In genomic region chrX:85703233-85703632, GRCh38 we compare ENCODE assay signal across 2 cellular contexts.
DNase-seq lines count a peak whose midpoint lies in the region; FAIRE-seq and TF ChIP-seq lines count a peak whose summit lies in the region.
"Not testable (repeated sequence)": the region's sequence is repeated elsewhere in the genome, so short reads cannot be mapped to it uniquely, and the experiment has no call there.

No MANE protein-coding gene starts in this region.

- not testable (repeated sequence) for H4K20me1 ChIP-seq in endothelial cell of umbilical vein (replicated peaks; ENCODE audit: control insufficient read depth, extremely low read depth, insufficient read depth, low read length)

- H3K79me2 ChIP-seq in endothelial cell of umbilical vein (ENCODE audit: control insufficient read depth, insufficient read depth, low read length) = not testable (repeated sequence)

- not testable (repeated sequence) for H2AFZ ChIP-seq in endothelial cell of umbilical vein (ENCODE audit: low read depth, low read length)

- POLR2A ChIA-PET in HEK293 (lab: Yijun Ruan, JAX); endothelial cell of umbilical vein (lab: Charles Lee): not testable (repeated sequence)

- H3K4me2 ChIP-seq in endothelial cell of umbilical vein (ENCODE audit: insufficient read depth, low read length) = not testable (repeated sequence)

- not testable (repeated sequence) for H3K9me1 ChIP-seq in endothelial cell of umbilical vein (replicated peaks; ENCODE audit: control insufficient read depth, extremely low read depth, insufficient read depth, low read length)

- not testable (repeated sequence) for H3K4me3 ChIP-seq in HEK293 (ENCODE audit: low read depth, low read length); endothelial cell of umbilical vein (replicated peaks in 1 of 3; ENCODE audit: insufficient read depth in 1 of 3, low read depth in 1 of 3, low read length in 3 of 3)

- not testable (repeated sequence) for H3K27me3 ChIP-seq in endothelial cell of umbilical vein (ENCODE audit: control insufficient read depth in 2 of 2, insufficient read depth in 2 of 2, low read length in 2 of 2)

- H3K9ac ChIP-seq in endothelial cell of umbilical vein (replicated peaks; ENCODE audit: extremely low read depth, insufficient read depth, low read length) = not testable (repeated sequence)

- intact Hi-C loops in endothelial cell of umbilical vein (cut with micrococcal nuclease) = not testable (repeated sequence)

- FAIRE-seq in endothelial cell of umbilical vein (lab: Jason Lieb, UNC) = peak; percentile 4

- not testable (repeated sequence) for DNase-seq in endothelial cell of umbilical vein (ENCODE audit: low read depth, low spot score)

- not testable (repeated sequence) for TF ChIP-seq POLR2A in endothelial cell of umbilical vein (IDR thresholded peaks at IDR 0.05; ENCODE audit: low read depth, low read length)

- H3K27ac ChIP-seq in HEK293 (ENCODE audit: extremely low read depth, low read depth, low read length); endothelial cell of umbilical vein (ENCODE audit: insufficient read depth, low read depth, low read length): not testable (repeated sequence)

- not testable (repeated sequence) for H3K4me1 ChIP-seq in HEK293 (ENCODE audit: control insufficient read depth, insufficient read depth, low read length); endothelial cell of umbilical vein (ENCODE audit: control insufficient read depth, extremely low read depth, insufficient read depth, low read length)

- CTCF ChIA-PET in HEK293 (lab: Yijun Ruan, JAX); endothelial cell of umbilical vein (lab: Charles Lee): not testable (repeated sequence)

- dilution Hi-C loops in endothelial cell of umbilical vein (cut with MboI; ENCODE audit: extremely low pct_ligation_motif_present, low sequenced_read_pairs) = not testable (repeated sequence)

- H3K9me3 ChIP-seq in HEK293 (ENCODE audit: control insufficient read depth, insufficient read depth, low read depth, low read length); endothelial cell of umbilical vein (replicated peaks; ENCODE audit: control insufficient read depth, insufficient read depth, low read length): not testable (repeated sequence)

- not testable (repeated sequence) for BruUV-seq in endothelial cell of umbilical vein (replicated peaks; lab: Mats Ljungman, UMichigan)

- not testable (repeated sequence) for TF ChIP-seq CTCF in HEK293 (tag by site-specific recombination; IDR thresholded peaks at IDR 0.05); endothelial cell of umbilical vein (IDR thresholded peaks at IDR 0.05; ENCODE audit: extremely low read depth in 1 of 2, insufficient read depth in 1 of 2, low read depth in 1 of 2, low read length in 2 of 2)

- H3K36me3 ChIP-seq in HEK293 (ENCODE audit: control insufficient read depth in 2 of 2, insufficient read depth in 1 of 2, low read length in 2 of 2); endothelial cell of umbilical vein (ENCODE audit: control insufficient read depth in 2 of 2, extremely low read depth in 1 of 2, insufficient read depth in 2 of 2, low read length in 2 of 2): not testable (repeated sequence)

TF ChIP-seq in HEK293, 187 proteins besides CTCF, POLR2A, EP300 and RAD21:
- TF ChIP-seq ZNF146 (tag by site-specific recombination; IDR thresholded peaks at IDR 0.05) (peak; percentile 85), ZNF280D (tag by site-specific recombination; IDR thresholded peaks at IDR 0.05) (peak; percentile 82)
